2 cellular contexts compared by ENCODE assay signal in genomic region chr11:24739637-24740036, GRCh38.
TF ChIP-seq lines count a peak whose summit lies in the region.

No MANE protein-coding gene starts in this region.

TF ChIP-seq in liver, 16 proteins besides CTCF, POLR2A, EP300 and RAD21 (continued from another document):
- TF ChIP-seq, protein P1, sequence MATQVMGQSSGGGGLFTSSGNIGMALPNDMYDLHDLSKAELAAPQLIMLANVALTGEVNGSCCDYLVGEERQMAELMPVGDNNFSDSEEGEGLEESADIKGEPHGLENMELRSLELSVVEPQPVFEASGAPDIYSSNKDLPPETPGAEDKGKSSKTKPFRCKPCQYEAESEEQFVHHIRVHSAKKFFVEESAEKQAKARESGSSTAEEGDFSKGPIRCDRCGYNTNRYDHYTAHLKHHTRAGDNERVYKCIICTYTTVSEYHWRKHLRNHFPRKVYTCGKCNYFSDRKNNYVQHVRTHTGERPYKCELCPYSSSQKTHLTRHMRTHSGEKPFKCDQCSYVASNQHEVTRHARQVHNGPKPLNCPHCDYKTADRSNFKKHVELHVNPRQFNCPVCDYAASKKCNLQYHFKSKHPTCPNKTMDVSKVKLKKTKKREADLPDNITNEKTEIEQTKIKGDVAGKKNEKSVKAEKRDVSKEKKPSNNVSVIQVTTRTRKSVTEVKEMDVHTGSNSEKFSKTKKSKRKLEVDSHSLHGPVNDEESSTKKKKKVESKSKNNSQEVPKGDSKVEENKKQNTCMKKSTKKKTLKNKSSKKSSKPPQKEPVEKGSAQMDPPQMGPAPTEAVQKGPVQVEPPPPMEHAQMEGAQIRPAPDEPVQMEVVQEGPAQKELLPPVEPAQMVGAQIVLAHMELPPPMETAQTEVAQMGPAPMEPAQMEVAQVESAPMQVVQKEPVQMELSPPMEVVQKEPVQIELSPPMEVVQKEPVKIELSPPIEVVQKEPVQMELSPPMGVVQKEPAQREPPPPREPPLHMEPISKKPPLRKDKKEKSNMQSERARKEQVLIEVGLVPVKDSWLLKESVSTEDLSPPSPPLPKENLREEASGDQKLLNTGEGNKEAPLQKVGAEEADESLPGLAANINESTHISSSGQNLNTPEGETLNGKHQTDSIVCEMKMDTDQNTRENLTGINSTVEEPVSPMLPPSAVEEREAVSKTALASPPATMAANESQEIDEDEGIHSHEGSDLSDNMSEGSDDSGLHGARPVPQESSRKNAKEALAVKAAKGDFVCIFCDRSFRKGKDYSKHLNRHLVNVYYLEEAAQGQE (IDR thresholded peaks at IDR 0.05) = no peak
- peak; percentile 25 for TF ChIP-seq MAX (IDR thresholded peaks at IDR 0.05)
- no peak for TF ChIP-seq TAF1 (conservative IDR thresholded peaks at IDR 0.05)
- TF ChIP-seq HNF4A (conservative IDR thresholded peaks at IDR 0.05) = peak; percentile 50 to 78
- TF ChIP-seq GABPA (IDR thresholded peaks at IDR 0.05 in 1 of 2, conservative IDR thresholded peaks at IDR 0.05 in 1 of 2) = no peak
- peak; percentile 23 for TF ChIP-seq ZBTB33 (IDR thresholded peaks at IDR 0.05)
- TF ChIP-seq SP1 (IDR thresholded peaks at IDR 0.05) = peak; percentile 55
- TF ChIP-seq NR2F2 (IDR thresholded peaks at IDR 0.05) = no peak
- TF ChIP-seq FOXA1 (IDR thresholded peaks at IDR 0.05) = peak; percentile 16
- peak; percentile 71 for TF ChIP-seq FOXA2 (IDR thresholded peaks at IDR 0.05)
- TF ChIP-seq, protein P2, sequence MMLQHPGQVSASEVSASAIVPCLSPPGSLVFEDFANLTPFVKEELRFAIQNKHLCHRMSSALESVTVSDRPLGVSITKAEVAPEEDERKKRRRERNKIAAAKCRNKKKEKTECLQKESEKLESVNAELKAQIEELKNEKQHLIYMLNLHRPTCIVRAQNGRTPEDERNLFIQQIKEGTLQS (IDR thresholded peaks at IDR 0.05) = no peak
- TF ChIP-seq JUND (IDR thresholded peaks at IDR 0.05) = no peak
- no peak for TF ChIP-seq EGR1 (IDR thresholded peaks at IDR 0.05; ENCODE audit: low read depth in 2 of 2)

TF ChIP-seq in HepG2, 621 proteins besides CTCF, POLR2A, EP300 and RAD21 (continued from another document):
- TF ChIP-seq, protein P3, sequence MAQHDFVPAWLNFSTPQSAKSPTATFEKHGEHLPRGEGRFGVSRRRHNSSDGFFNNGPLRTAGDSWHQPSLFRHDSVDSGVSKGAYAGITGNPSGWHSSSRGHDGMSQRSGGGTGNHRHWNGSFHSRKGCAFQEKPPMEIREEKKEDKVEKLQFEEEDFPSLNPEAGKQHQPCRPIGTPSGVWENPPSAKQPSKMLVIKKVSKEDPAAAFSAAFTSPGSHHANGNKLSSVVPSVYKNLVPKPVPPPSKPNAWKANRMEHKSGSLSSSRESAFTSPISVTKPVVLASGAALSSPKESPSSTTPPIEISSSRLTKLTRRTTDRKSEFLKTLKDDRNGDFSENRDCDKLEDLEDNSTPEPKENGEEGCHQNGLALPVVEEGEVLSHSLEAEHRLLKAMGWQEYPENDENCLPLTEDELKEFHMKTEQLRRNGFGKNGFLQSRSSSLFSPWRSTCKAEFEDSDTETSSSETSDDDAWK (CRISPR knock-in tag; IDR thresholded peaks at IDR 0.05) = no peak
- TF ChIP-seq TGIF2 (CRISPR knock-in tag; IDR thresholded peaks at IDR 0.05) = no peak
- TF ChIP-seq ZNF546 (CRISPR knock-in tag; conservative IDR thresholded peaks at IDR 0.05) = no peak
- TF ChIP-seq CHD2 (IDR thresholded peaks at IDR 0.05; ENCODE audit: low read depth, low read length) = no peak
